Comparison of ENCODE assay signal across 8 cellular contexts in the genomic region with DNA sequence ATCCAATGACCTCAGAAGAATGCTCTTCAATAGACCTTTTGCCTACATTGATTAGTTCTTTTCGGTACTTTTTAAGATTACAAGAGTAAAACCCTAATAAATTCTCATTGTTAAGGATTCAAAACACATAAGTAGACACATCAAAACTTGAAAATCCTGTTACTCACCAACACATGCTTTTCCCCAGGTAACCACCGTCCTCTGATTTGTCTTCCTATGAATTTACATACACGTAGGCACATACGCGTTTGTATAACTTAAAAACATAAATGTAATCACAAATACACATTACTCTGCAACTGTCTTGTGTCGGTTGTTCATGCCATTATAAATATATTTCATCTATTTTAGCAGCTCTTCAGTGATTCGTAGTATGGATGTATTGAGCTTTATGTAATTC. TPM values are rescaled to one million over a fixed set of nuclear protein-coding genes. Genes with fewer than 3 reads are reported as not detected.
DNase-seq lines count a peak whose midpoint lies in the region; ATAC-seq, FAIRE-seq and TF ChIP-seq lines count a peak whose summit lies in the region.

No MANE protein-coding gene starts in this region.

- H3K79me1 ChIP-seq in mesenchymal stem cell (replicated peaks; ENCODE audit: low read length, poor library complexity, severe bottlenecking) = no peaks in the 10 kb centered on the region

- H3K9ac ChIP-seq in astrocyte (ENCODE audit: low read length) = peak overlapping the region; percentile 94
- peak overlapping the region; percentile 97 for H3K9ac ChIP-seq in mesenchymal stem cell (ENCODE audit: low read length)

- no peak overlapping the region for H3K4ac ChIP-seq in mesenchymal stem cell (ENCODE audit: low read depth in 1 of 2, low read length in 2 of 2)

- H3K79me2 ChIP-seq in astrocyte (ENCODE audit: insufficient read depth, low read length) = peaks cover 40% of the 10 kb centered on the region

- no peak overlapping the region for H2BK12ac ChIP-seq in mesenchymal stem cell (ENCODE audit: low read length in 2 of 2)

- H4K91ac ChIP-seq in mesenchymal stem cell (ENCODE audit: low read length) = no peak overlapping the region

- H4K8ac ChIP-seq in mesenchymal stem cell (ENCODE audit: low read length) = no peak overlapping the region

- H3K9me3 ChIP-seq in right atrium auricular region (no peaks in the 10 kb centered on the region), astrocyte (ENCODE audit: insufficient read depth, low read depth, low read length) (no peaks in the 10 kb centered on the region), mesenchymal stem cell (ENCODE audit: control insufficient read depth, low read length) (no peaks in the 10 kb centered on the region), vagina (no peaks in the 10 kb centered on the region)

- H3K23ac ChIP-seq in mesenchymal stem cell (ENCODE audit: low read length in 2 of 2) = no peak overlapping the region

- ATAC-seq in left ventricle myocardium superior (no peak), HG02678 (IDR thresholded peaks at IDR 0.05; ENCODE audit: unreplicated experiment) (no peak)

- peaks cover 23% of the 10 kb centered on the region for H4K20me1 ChIP-seq in astrocyte (ENCODE audit: insufficient read depth, low read length)

- no peaks in the 10 kb centered on the region for H3K9me3 Mint-ChIP-seq in astrocyte (ENCODE audit: unreplicated experiment)

- DNase-seq in right atrium auricular region (ENCODE audit: low spot score) (no peak), left ventricle myocardium superior (no peak), astrocyte (ENCODE audit: low read depth) (no peak), mesenchymal stem cell (no peak), vagina (ENCODE audit: extremely low spot score in 2 of 2) (no peak), GM03348 (ENCODE audit: low spot score) (no peak), hepatic stellate cell (ENCODE audit: low spot score) (no peak)

- H3K4me1 ChIP-seq in right atrium auricular region = peaks cover 0 to 38% of the 10 kb centered on the region in 2 donors
- H3K4me1 ChIP-seq in astrocyte (ENCODE audit: insufficient read depth, low read length) = peaks cover 11% of the 10 kb centered on the region
- peaks cover 2% of the 10 kb centered on the region for H3K4me1 ChIP-seq in mesenchymal stem cell (ENCODE audit: control insufficient read depth, insufficient read depth, low read depth, low read length)
- H3K4me1 ChIP-seq in vagina = peaks cover 29% of the 10 kb centered on the region

- no peak overlapping the region for H2BK5ac ChIP-seq in mesenchymal stem cell (ENCODE audit: low read depth, low read length, poor library complexity, severe bottlenecking)

- peak; percentile 17 for FAIRE-seq in astrocyte (lab: Jason Lieb, UNC)

- H3K27ac ChIP-seq in right atrium auricular region (peak overlapping the region in 1 of 2 donors; percentile 95), astrocyte (ENCODE audit: low read depth, low read length) (no peak overlapping the region), mesenchymal stem cell (ENCODE audit: low read length, poor library complexity, severe bottlenecking) (no peak overlapping the region), vagina (peak overlapping the region; percentile 99)

- H3K27me3 ChIP-seq in right atrium auricular region (no peaks in the 10 kb centered on the region), astrocyte (ENCODE audit: insufficient read depth, low read length) (no peaks in the 10 kb centered on the region), mesenchymal stem cell (ENCODE audit: control insufficient read depth in 1 of 2, insufficient read depth in 1 of 2, low read length in 2 of 2) (no peaks in the 10 kb centered on the region), vagina (no peaks in the 10 kb centered on the region)

- peaks cover 13% of the 10 kb centered on the region for H3K4me1 Mint-ChIP-seq in astrocyte (ENCODE audit: low read depth, unreplicated experiment)

- H2BK120ac ChIP-seq in mesenchymal stem cell (ENCODE audit: low read depth, low read length) = no peak overlapping the region

- peak overlapping the region; percentile 90 for H2AFZ ChIP-seq in astrocyte (ENCODE audit: low read depth, low read length)
- H2AFZ ChIP-seq in mesenchymal stem cell (ENCODE audit: low read depth, low read length) = no peak overlapping the region

- no peak overlapping the region for H3K14ac ChIP-seq in mesenchymal stem cell (ENCODE audit: low read length in 2 of 2)

- peak overlapping the region; percentile 89 for H3K4me2 ChIP-seq in astrocyte (ENCODE audit: low read length)
- no peak overlapping the region for H3K4me2 ChIP-seq in mesenchymal stem cell (ENCODE audit: low read length, poor library complexity, severe bottlenecking)

- no peak overlapping the region for H2BK15ac ChIP-seq in mesenchymal stem cell (ENCODE audit: low read depth, poor library complexity, severe bottlenecking)

- 79% methylated on average over 5 of the region's 7 CpGs for WGBS in mesenchymal stem cell

- H3K27ac Mint-ChIP-seq in astrocyte (ENCODE audit: unreplicated experiment) = peak overlapping the region; percentile 23

- no peaks in the 10 kb centered on the region for H3K27me3 Mint-ChIP-seq in astrocyte (ENCODE audit: low read depth, unreplicated experiment)

- no peak overlapping the region for H2AK5ac ChIP-seq in mesenchymal stem cell (ENCODE audit: low read length, severe bottlenecking)

- H3K36me3 ChIP-seq in right atrium auricular region (no peaks in the 10 kb centered on the region), astrocyte (ENCODE audit: insufficient read depth, low read length) (no peaks in the 10 kb centered on the region), mesenchymal stem cell (ENCODE audit: control insufficient read depth in 1 of 2, insufficient read depth in 2 of 2, low read depth in 1 of 2, low read length in 2 of 2) (peaks cover 0 to 5% of the 10 kb centered on the region in 2 experiments), vagina (peaks cover 0 to under 1% of the 10 kb centered on the region in 2 donors)

- no peak for TF ChIP-seq POLR2A in vagina (IDR thresholded peaks at IDR 0.05)

- TF ChIP-seq CTCF in right atrium auricular region (IDR thresholded peaks at IDR 0.05) (no peak), astrocyte (IDR thresholded peaks at IDR 0.05; ENCODE audit: insufficient read depth, low read depth, low read length) (no peak), vagina (IDR thresholded peaks at IDR 0.05) (no peak)

- peak overlapping the region; percentile 96 for H3K4me3 Mint-ChIP-seq in astrocyte (ENCODE audit: unreplicated experiment)

- H3K4me3 ChIP-seq in right atrium auricular region = peak overlapping the region; percentile 81 to 98
- peak overlapping the region; percentile 91 for H3K4me3 ChIP-seq in astrocyte (ENCODE audit: insufficient read depth, low read depth, low read length)
- H3K4me3 ChIP-seq in mesenchymal stem cell (ENCODE audit: insufficient read depth in 1 of 2, low read depth in 1 of 2, low read length in 2 of 2) = peak overlapping the region in 1 of 2 experiments; percentile 95
- peak overlapping the region; percentile 92 to 99 for H3K4me3 ChIP-seq in vagina

- intact Hi-C loops in left ventricle myocardium superior (cut with micrococcal nuclease) = no loop called here
- intact Hi-C loops in vagina (cut with DNase I) = no loop called here

- no peak overlapping the region for H3K18ac ChIP-seq in mesenchymal stem cell (ENCODE audit: low read depth in 1 of 2, low read length in 2 of 2)

- H3K36me3 Mint-ChIP-seq in astrocyte (ENCODE audit: low read depth, unreplicated experiment) = no peaks in the 10 kb centered on the region

RNA-seq across cellular contexts. Expression of gene WASHC4, which starts 0.9 kb away (rescaled TPM):
- total RNA-seq in right atrium auricular region (10 to 100 TPM; 19.5 to 23.8 TPM), left ventricle myocardium superior (26.4 TPM), astrocyte (47.3 and 51.1 TPM in 2 replicates), vagina (51.1 TPM)
- 58.2 TPM for polyA plus RNA-seq in mesenchymal stem cell (2013, experiment 1 of 2)
- polyA plus RNA-seq in mesenchymal stem cell (2013, experiment 2 of 2) = 52.4 TPM

RNA-seq across cellular contexts. Expression of gene ALDH1L2, which starts 22.4 kb away (rescaled TPM):
- total RNA-seq in right atrium auricular region (1 to 10 TPM; 1.2 to 2.5 TPM), left ventricle myocardium superior (2.5 TPM), astrocyte (69.2 and 91.6 TPM in 2 replicates), vagina (5.4 TPM)
- polyA plus RNA-seq in mesenchymal stem cell (2013, experiment 1 of 2) = 37.3 TPM
- polyA plus RNA-seq in mesenchymal stem cell (2013, experiment 2 of 2) = 36.7 TPM

Comparison
In these comparisons a context has a peak if more than half of its experiments do, and no peak if none do; other contexts are left out.
1. RNA of gene ALDH1L2, which starts 22.4 kb away (total RNA-seq): 69.2 to 91.6 TPM in astrocyte; 5.4 TPM in vagina (single experiment), 1.2 to 2.5 TPM in right atrium auricular region and 2.5 TPM in left ventricle myocardium superior (single experiment); every median in the first group is over 10 times any median in the second.